Comparison of ENCODE assay signal across 8 cellular contexts in genomic region chr2:65432227-65433190, GRCh38. TPM values are rescaled to one million over a fixed set of nuclear protein-coding genes. Genes with fewer than 3 reads are reported as not detected.
DNase-seq lines count a peak whose midpoint lies in the region; ATAC-seq lines count a peak whose summit lies in the region.

SPRED2 (minus strand) TSS chr2:65432599; CDS start chr2:65431987, 612 bp downstream.

- peak; percentile 30 for ATAC-seq in GM21576 (IDR thresholded peaks at IDR 0.05; ENCODE audit: unreplicated experiment)
- ATAC-seq in naive thymus-derived CD8-positive, alpha-beta T cell = peak; percentile 32 to 38
- peak; percentile 30 for ATAC-seq in stimulated activated naive CD8-positive, alpha-beta T cell treated with anti-CD3 and anti-CD28 coated beads, Interleukin-15, amount 100 ng/mL, for 72 hours

- peaks cover 0 to 3% (median 0%) of the 10 kb centered on the region in 9 donors for H3K9me3 Mint-ChIP-seq in naive thymus-derived CD8-positive, alpha-beta T cell
- no peaks in the 10 kb centered on the region for H3K9me3 Mint-ChIP-seq in stimulated activated naive CD8-positive, alpha-beta T cell treated with anti-CD3 and anti-CD28 coated beads, Interleukin-15, amount 100 ng/mL, for 72 hours

- POLR2A ChIA-PET in naive thymus-derived CD8-positive, alpha-beta T cell (lab: Charles Lee) = interaction anchor here (1.5 kb wide), 1 partner anchor 302 kb away, joined by 3 read pairs; the partner anchor contains the start of gene RAB1A

- H3K4me3 Mint-ChIP-seq in naive thymus-derived CD8-positive, alpha-beta T cell = peak within 1 kb of the TSS; percentile 83 to 93 (median 90)
- peak within 1 kb of the TSS; percentile 85 to 88 for H3K4me3 Mint-ChIP-seq in stimulated activated naive CD8-positive, alpha-beta T cell treated with anti-CD3 and anti-CD28 coated beads, Interleukin-15, amount 100 ng/mL, for 72 hours

- H3K27ac Mint-ChIP-seq in naive thymus-derived CD8-positive, alpha-beta T cell = peak within 1 kb of the TSS in 9 of 10 donors; percentile 16 to 84 (median 71)
- peak within 1 kb of the TSS; percentile 80 to 97 for H3K27ac Mint-ChIP-seq in stimulated activated naive CD8-positive, alpha-beta T cell treated with anti-CD3 and anti-CD28 coated beads, Interleukin-15, amount 100 ng/mL, for 72 hours

- peak; percentile 88 for DNase-seq in COR-L47 (lab: John Stamatoyannopoulos, UW)
- peak; percentile 97 for DNase-seq in Kasumi-1 (lab: John Stamatoyannopoulos, UW)
- DNase-seq in RPMI7951 (ENCODE audit: low read depth) = peak; percentile 97
- DNase-seq in activated effector memory CD4-positive, alpha-beta T cell treated with Interleukin-2 at 50 U/mL for 16 hours = peak; percentile 45
- peak; percentile 96 for DNase-seq in fibroblast of peridontal ligament (ENCODE audit: extremely low read depth)
- peak; percentile 33 to 78 (median 52) for DNase-seq in naive thymus-derived CD8-positive, alpha-beta T cell
- DNase-seq in stimulated activated naive CD8-positive, alpha-beta T cell treated with anti-CD3 and anti-CD28 coated beads, Interleukin-15, amount 100 ng/mL, for 72 hours = peak; percentile 65 to 66

- peaks cover 25 to 51% (median 38%) of the 10 kb centered on the region in 5 donors for H3K27me3 Mint-ChIP-seq in naive thymus-derived CD8-positive, alpha-beta T cell
- peaks cover 76% of the 10 kb centered on the region for H3K27me3 Mint-ChIP-seq in stimulated activated naive CD8-positive, alpha-beta T cell treated with anti-CD3 and anti-CD28 coated beads, Interleukin-15, amount 100 ng/mL, for 72 hours

- peaks cover 0 to 4% (median 0%) of the 10 kb centered on the region in 3 donors for H3K36me3 Mint-ChIP-seq in naive thymus-derived CD8-positive, alpha-beta T cell

- peaks cover 14 to 30% (median 17%) of the 10 kb centered on the region in 4 donors for H3K4me1 Mint-ChIP-seq in naive thymus-derived CD8-positive, alpha-beta T cell
- H3K4me1 Mint-ChIP-seq in stimulated activated naive CD8-positive, alpha-beta T cell treated with anti-CD3 and anti-CD28 coated beads, Interleukin-15, amount 100 ng/mL, for 72 hours = peaks cover 39% of the 10 kb centered on the region

RNA-seq across cellular contexts. Expression of gene SPRED2, which starts in this region (rescaled TPM):
- 17.1 and 20.2 TPM in 2 replicates for total RNA-seq in RPMI7951 (2014; rRNA removed; shearing (Covaris generic))
- total RNA-seq in naive thymus-derived CD8-positive, alpha-beta T cell = under 1 TPM; 0.23 to 0.33 TPM
- polyA plus RNA-seq in naive thymus-derived CD8-positive, alpha-beta T cell = under 1 TPM in 2 of 3 donors, not detected in 1; 0.17 to 0.57 TPM

Comparison
In these comparisons a context has a peak if more than half of its experiments do, and no peak if none do; other contexts are left out.
1. Peak in every context shown above with its lines: DNase-seq and ATAC-seq.
2. RNA of gene SPRED2 (total RNA-seq): 17.1 to 20.2 TPM in RPMI7951; 0.23 to 0.33 TPM in naive thymus-derived CD8-positive, alpha-beta T cell; every median in the first group is over 10 times any median in the second.
3. Peak in DNase-seq and ATAC-seq in naive thymus-derived CD8-positive, alpha-beta T cell; RNA of the gene not detected or under 1 TPM.
4. DNase-seq: peak in every context shown above with its lines; median percentile 97 in Kasumi-1; 97 in RPMI7951; 96 in fibroblast of peridontal ligament; 88 in COR-L47; 66 in stimulated activated naive CD8-positive, alpha-beta T cell treated with anti-CD3 and anti-CD28 coated beads, Interleukin-15, amount 100 ng/mL, for 72 hours; 52 in naive thymus-derived CD8-positive, alpha-beta T cell; 45 in activated effector memory CD4-positive, alpha-beta T cell treated with Interleukin-2 at 50 U/mL for 16 hours.